In the genomic region with DNA sequence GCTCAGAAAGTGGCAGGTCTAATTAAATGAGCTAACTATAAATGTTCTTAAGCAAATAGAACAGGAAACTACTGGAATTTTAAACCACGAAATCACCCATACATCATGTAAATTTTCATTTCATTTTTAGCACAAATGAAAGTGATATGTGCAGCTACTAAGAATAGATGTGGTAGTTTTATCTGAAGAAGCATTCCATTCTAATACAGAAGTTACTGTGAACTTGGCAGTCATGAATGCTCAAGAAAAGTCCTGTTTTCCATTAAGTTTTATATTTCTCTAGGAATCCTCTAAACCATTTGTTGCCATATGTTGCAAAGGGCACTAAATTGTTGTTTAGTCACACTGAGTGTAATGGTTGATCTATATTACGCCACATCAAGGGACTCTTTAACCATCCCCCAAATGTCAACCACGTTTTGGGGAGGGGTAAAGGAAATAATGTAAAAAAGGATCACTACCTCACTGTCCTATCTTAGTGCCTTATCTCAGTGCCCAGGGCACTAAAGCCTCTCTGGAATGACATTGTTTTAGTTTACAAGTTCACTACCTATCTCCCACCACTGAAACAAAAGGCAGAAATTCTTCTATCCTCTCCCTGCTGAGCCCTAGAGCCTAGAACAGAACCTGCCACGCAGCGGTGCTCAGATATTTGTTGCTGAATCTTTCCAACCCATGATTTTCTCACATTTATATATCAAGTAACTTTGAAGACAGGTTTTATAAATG, we compare ENCODE assay signal across 17 cellular contexts.
DNase-seq lines count a peak whose midpoint lies in the region; ATAC-seq, FAIRE-seq and TF ChIP-seq lines count a peak whose summit lies in the region.
"Had no signal": no experiment of that assay in that cellular context is flagged by ENCODE, and none has a peak within 500 bp of the region (broad histone marks: within the 10 kb centered on the region; RNA-seq: fewer than 3 reads in every experiment).

No MANE protein-coding gene starts in this region.

- no peak overlapping the region for H3K4me2 ChIP-seq in mammary epithelial cell (ENCODE audit: insufficient read depth, low read depth, low read length)

- H3K9ac ChIP-seq in NT2/D1 (ENCODE audit: insufficient read length, low read depth): no peak overlapping the region
- no peak overlapping the region for H3K9ac ChIP-seq in mammary epithelial cell (ENCODE audit: insufficient read depth, low read length)

- peak; percentile 51 for FAIRE-seq in D721Med (lab: Jason Lieb, UNC)
- FAIRE-seq: urothelium cell line had no signal

- CTCF ChIA-PET in mammary epithelial cell (lab: Charles Lee; ENCODE audit: low non-redundant PET): no interaction called here

- intact Hi-C loops in mammary epithelial cell (cut with micrococcal nuclease): no loop called here

- peaks cover 5% of the 10 kb centered on the region for H3K27me3 ChIP-seq in NT2/D1 (ENCODE audit: insufficient read depth, insufficient read length)
- no peaks in the 10 kb centered on the region for H3K27me3 ChIP-seq in mammary epithelial cell (ENCODE audit: insufficient read depth, low read length)
- H3K27me3 ChIP-seq: colonic mucosa had no signal

- no peaks in the 10 kb centered on the region for H3K79me2 ChIP-seq in mammary epithelial cell (ENCODE audit: insufficient read depth, low read length)

- WGBS in mammary epithelial cell (ENCODE audit: low coverage, missing lambda C conversion rate): 53% methylated on average over 5 of the region's 5 CpGs

- H3K4me3 ChIP-seq in NT2/D1 (ENCODE audit: insufficient read length, low read depth): no peak overlapping the region
- H3K4me3 ChIP-seq in fibroblast of mammary gland (ENCODE audit: control insufficient read depth, low read depth, low read length): no peak overlapping the region
- H3K4me3 ChIP-seq in mammary epithelial cell (replicated peaks in 1 of 3; ENCODE audit: insufficient read depth in 1 of 3, low read depth in 2 of 3, low read length in 3 of 3): no peak overlapping the region
- H3K4me3 ChIP-seq: colonic mucosa, psoas muscle had no signal

- no peak overlapping the region for H2AFZ ChIP-seq in mammary epithelial cell (ENCODE audit: low read depth, low read length)

- no peaks in the 10 kb centered on the region for H3K36me3 ChIP-seq in NT2/D1 (ENCODE audit: insufficient read depth, insufficient read length, low read length)
- H3K36me3 ChIP-seq in mammary epithelial cell (ENCODE audit: insufficient read depth, low read length): no peaks in the 10 kb centered on the region
- H3K36me3 ChIP-seq: colonic mucosa had no signal

- TF ChIP-seq CTCF in D721Med (IDR thresholded peaks at IDR 0.05; ENCODE audit: insufficient read depth, missing control alignments) (no peak), fibroblast of mammary gland (conservative IDR thresholded peaks at IDR 0.05; ENCODE audit: control insufficient read depth, insufficient read depth, low read depth, low read length) (no peak), mammary epithelial cell (conservative IDR thresholded peaks at IDR 0.05 in 1 of 2, IDR thresholded peaks at IDR 0.05 in 1 of 2; ENCODE audit: extremely low read depth in 1 of 2, insufficient read depth in 1 of 2, low read depth in 1 of 2, low read length in 2 of 2) (no peak), omental fat pad (IDR thresholded peaks at IDR 0.05) (no peak)

- H3K4me1 ChIP-seq in NT2/D1 (ENCODE audit: insufficient read depth, insufficient read length) (no peaks in the 10 kb centered on the region), mammary epithelial cell (ENCODE audit: insufficient read depth, low read length) (no peaks in the 10 kb centered on the region)
- H3K4me1 ChIP-seq: colonic mucosa had no signal

- peak; percentile 74 for ATAC-seq in GM21360 (IDR thresholded peaks at IDR 0.05; ENCODE audit: unreplicated experiment)
- no peak for ATAC-seq in omental fat pad (ENCODE audit: low FRiP score)
- ATAC-seq: stimulated activated memory B cell treated with anti-CD40 and anti-IgM and Interleukin-4, amounts not matched to agents 10 μg/mL and 1 μg/mL and 100 μg/mL, for 72 hours had no signal

- in situ Hi-C loops in mammary epithelial cell (cut with MboI; ENCODE audit: low sequenced_read_pairs in 2 of 2): loop anchor here in 1 of 2 donors (10.0 kb wide), 1 partner anchor 831 kb away; no protein-coding TSS in a partner anchor

- DNase-seq in D721Med (ENCODE audit: insufficient read length, low spot score) (no peak), NT2/D1 (ENCODE audit: low read depth, low spot score) (peak; percentile 46), fibroblast of mammary gland (ENCODE audit: low read depth) (peak; percentile 4), mammary epithelial cell (no peak), putamen (ENCODE audit: low spot score) (no peak), NCI-H748 treated with DMSO at 0.1 percent for 48 hours (lab: John Stamatoyannopoulos, UW) (no peak), omental fat pad (ENCODE audit: low spot score) (no peak)
- DNase-seq: activated CD4-positive, alpha-beta T cell treated with anti-CD3 and anti-CD28 coated beads for 4 hours; colonic mucosa; DMS153; NCI-H1105 treated with DMSO at 0.1 percent for 48 hours; NCI-H510A; psoas muscle; stimulated activated CD4-positive, alpha-beta T cell treated with anti-CD3 and anti-CD28 coated beads, Interleukin-4, amount 100 ng/mL, for 1 hour had no signal

- no peak overlapping the region for H3K27ac ChIP-seq in mammary epithelial cell (ENCODE audit: insufficient read depth, low read depth, low read length)
- H3K27ac ChIP-seq: colonic mucosa, psoas muscle had no signal

- H3K9me3 ChIP-seq in NT2/D1 (ENCODE audit: insufficient read depth, low read length) (no peaks in the 10 kb centered on the region), mammary epithelial cell (replicated peaks; ENCODE audit: insufficient read depth, low read length) (no peaks in the 10 kb centered on the region)
- H3K9me3 ChIP-seq: colonic mucosa, psoas muscle had no signal

- dilution Hi-C loops in mammary epithelial cell (cut with HindIII; ENCODE audit: low sequenced_read_pairs): no loop called here

- BruUV-seq in mammary epithelial cell (replicated peaks; lab: Mats Ljungman, UMichigan): no TSS peak

- H4K20me1 ChIP-seq in mammary epithelial cell (ENCODE audit: insufficient read depth, low read length): no peaks in the 10 kb centered on the region

Comparison
In these comparisons a context has a peak if more than half of its experiments do, and no peak if none do; other contexts are left out.
1. DNase-seq: peak in NT2/D1 (single experiment) and fibroblast of mammary gland (single experiment); none in D721Med (single experiment), mammary epithelial cell (single experiment), putamen (single experiment), NCI-H748 treated with DMSO at 0.1 percent for 48 hours (single experiment) and omental fat pad (single experiment).